ENCODE assay signal across 9 cellular contexts in the genomic region with DNA sequence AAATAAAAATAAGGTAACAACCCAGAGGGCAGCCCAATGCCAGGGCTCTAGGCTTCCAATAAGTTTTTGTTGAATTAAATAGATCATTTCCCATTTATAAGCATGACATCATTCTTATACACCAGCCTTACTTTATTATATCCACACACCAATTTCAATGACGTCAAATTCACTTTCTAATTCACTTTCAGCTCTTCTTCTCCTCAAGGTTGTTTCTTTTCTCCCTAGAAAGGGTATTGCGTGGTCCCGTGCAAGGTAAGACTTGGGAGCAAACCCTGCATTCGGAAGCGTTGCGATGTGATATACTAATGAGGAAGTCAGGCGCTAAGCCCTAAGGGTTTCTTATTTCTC. TPM values are rescaled to one million over a fixed set of nuclear protein-coding genes. Genes with fewer than 3 reads are reported as not detected.
A peak's percentile ranks its signal among the peaks of the same experiment; 100 is the strongest.
DNase-seq lines count a peak whose midpoint lies in the region; ATAC-seq and TF ChIP-seq lines count a peak whose summit lies in the region.
"Had no signal": no experiment of that assay in that cellular context is flagged by ENCODE, and none has a peak within 500 bp of the region (broad histone marks: within the 10 kb centered on the region; RNA-seq: fewer than 3 reads in every experiment).

No MANE protein-coding gene starts in this region.

- peaks cover 8% of the 10 kb centered on the region; the same call in 1 of the 2 replicates for H3K4me1 ChIP-seq in GM23338 (ENCODE audit: insufficient read depth)
- peaks cover 6% of the 10 kb centered on the region for H3K4me1 ChIP-seq in hepatocyte (ENCODE audit: insufficient read depth)

- H3K79me2 ChIP-seq in GM23338 (replicated peaks; ENCODE audit: insufficient read depth) (no peaks in the 10 kb centered on the region), hepatocyte (no peaks in the 10 kb centered on the region)

- H3K27ac ChIP-seq in GM23338 (ENCODE audit: low read depth), result no peak overlapping the region
- no peak overlapping the region for H3K27ac ChIP-seq in hepatocyte

- intact Hi-C loops in activated B cell treated with CpG ODN at 0.5 μM for 24 hours (cut with micrococcal nuclease), result no loop called here

- POLR2A ChIA-PET in activated B cell treated with CpG ODN at 0.5 μM for 24 hours (lab: Charles Lee), result no interaction called here

- H3K4me3 ChIP-seq in GM23338 (peak overlapping the region; percentile 65), hepatocyte (peak overlapping the region; percentile 90), skeletal muscle cell (ENCODE audit: low read depth, low read length) (peak overlapping the region; percentile 75)
- H3K4me3 ChIP-seq: K562 had no signal

- no peaks in the 10 kb centered on the region for H3K9me3 Mint-ChIP-seq in GM23338
- H3K9me3 Mint-ChIP-seq in activated B cell treated with CpG ODN at 0.5 μM for 24 hours, result no peaks in the 10 kb centered on the region

- no peak overlapping the region for H2AFZ ChIP-seq in GM23338
- H2AFZ ChIP-seq in hepatocyte, result peak overlapping the region; percentile 90

- H3K9me2 ChIP-seq in GM23338 (ENCODE audit: insufficient read depth) (no peaks in the 10 kb centered on the region), hepatocyte (replicated peaks; ENCODE audit: insufficient read depth) (no peaks in the 10 kb centered on the region)

- WGBS in hepatocyte (ENCODE audit: low lambda C conversion rate, missing lambda C conversion rate), result 7% methylated on average over 7 of the region's 7 CpGs

- ATAC-seq in GM23338 (no peak), activated B cell treated with CpG ODN at 0.5 μM for 24 hours (ENCODE audit: low read depth) (no peak), HG03521 (IDR thresholded peaks at IDR 0.05; ENCODE audit: unreplicated experiment) (no peak)
- ATAC-seq: K562 had no signal

- H3K27me3 Mint-ChIP-seq in GM23338 (ENCODE audit: insufficient read depth, low read depth, poor library complexity) (peaks cover 80% of the 10 kb centered on the region), activated B cell treated with CpG ODN at 0.5 μM for 24 hours (peaks cover 45% of the 10 kb centered on the region)

- peaks cover 10% of the 10 kb centered on the region for H3K4me1 Mint-ChIP-seq in GM23338
- H3K4me1 Mint-ChIP-seq in activated B cell treated with CpG ODN at 0.5 μM for 24 hours, result peaks cover 29% of the 10 kb centered on the region

- H3K4me3 Mint-ChIP-seq in GM23338, result peak overlapping the region; percentile 72
- peak overlapping the region; percentile 83 for H3K4me3 Mint-ChIP-seq in activated B cell treated with CpG ODN at 0.5 μM for 24 hours

- no peaks in the 10 kb centered on the region for H3K36me3 ChIP-seq in GM23338 (ENCODE audit: insufficient read depth)
- no peaks in the 10 kb centered on the region for H3K36me3 ChIP-seq in hepatocyte (replicated peaks; ENCODE audit: insufficient read depth, low read depth)

- H3F3A ChIP-seq in GM23338 (replicated peaks; ENCODE audit: low read depth), result no peaks in the 10 kb centered on the region

- CTCF ChIA-PET in activated B cell treated with CpG ODN at 0.5 μM for 24 hours (lab: Charles Lee), result interaction anchor here (1.3 kb wide), 1 partner anchor 176 kb away, joined by 3 read pairs; no protein-coding TSS in a partner anchor

- H3K9me3 ChIP-seq in hepatocyte (ENCODE audit: low read depth), result no peaks in the 10 kb centered on the region

- TF ChIP-seq CTCF in GM23338 (conservative IDR thresholded peaks at IDR 0.05; ENCODE audit: low read depth in 2 of 2) (no peak), activated B cell treated with CpG ODN at 0.5 μM for 24 hours (IDR thresholded peaks at IDR 0.05) (no peak), hepatocyte (IDR thresholded peaks at IDR 0.05; ENCODE audit: poor library complexity) (no peak)

- peaks cover 12% of the 10 kb centered on the region; the same call in 1 of the 2 replicates for H4K20me1 ChIP-seq in GM23338 (replicated peaks; ENCODE audit: insufficient read depth)
- H4K20me1 ChIP-seq in hepatocyte (ENCODE audit: insufficient read depth, poor library complexity, severe bottlenecking), result no peaks in the 10 kb centered on the region

- H3K27me3 ChIP-seq in GM23338 (ENCODE audit: insufficient read depth) (peaks cover 98% of the 10 kb centered on the region), hepatocyte (peaks cover 31% of the 10 kb centered on the region)

- H3K27ac Mint-ChIP-seq in GM23338 (no peak overlapping the region), activated B cell treated with CpG ODN at 0.5 μM for 24 hours (no peak overlapping the region)

- H3K4me2 ChIP-seq in GM23338, result peak overlapping the region; percentile 89
- H3K4me2 ChIP-seq in hepatocyte, result peak overlapping the region; percentile 98

- DNase-seq in GM23338 (ENCODE audit: low spot score), result no peak
- DNase-seq in activated B cell treated with CpG ODN at 0.5 μM for 24 hours, result no peak
- DNase-seq in hepatocyte (ENCODE audit: low spot score), result no peak
- no peak for DNase-seq in skeletal muscle cell (ENCODE audit: low read depth)
- DNase-seq in NCI-H2029 (lab: John Stamatoyannopoulos, UW), result no peak
- DNase-seq in KG1 (lab: John Stamatoyannopoulos, UW), result no peak
- no peak for DNase-seq in cerebellar nuclear complex (lab: John Stamatoyannopoulos, UW)

- H3K36me3 Mint-ChIP-seq in GM23338 (ENCODE audit: low read depth), result no peaks in the 10 kb centered on the region
- no peaks in the 10 kb centered on the region for H3K36me3 Mint-ChIP-seq in activated B cell treated with CpG ODN at 0.5 μM for 24 hours (ENCODE audit: low read depth)

TF ChIP-seq in GM23338, 12 proteins besides CTCF, POLR2A, EP300 and RAD21 (continues in another document):
- TF ChIP-seq, protein P1, sequence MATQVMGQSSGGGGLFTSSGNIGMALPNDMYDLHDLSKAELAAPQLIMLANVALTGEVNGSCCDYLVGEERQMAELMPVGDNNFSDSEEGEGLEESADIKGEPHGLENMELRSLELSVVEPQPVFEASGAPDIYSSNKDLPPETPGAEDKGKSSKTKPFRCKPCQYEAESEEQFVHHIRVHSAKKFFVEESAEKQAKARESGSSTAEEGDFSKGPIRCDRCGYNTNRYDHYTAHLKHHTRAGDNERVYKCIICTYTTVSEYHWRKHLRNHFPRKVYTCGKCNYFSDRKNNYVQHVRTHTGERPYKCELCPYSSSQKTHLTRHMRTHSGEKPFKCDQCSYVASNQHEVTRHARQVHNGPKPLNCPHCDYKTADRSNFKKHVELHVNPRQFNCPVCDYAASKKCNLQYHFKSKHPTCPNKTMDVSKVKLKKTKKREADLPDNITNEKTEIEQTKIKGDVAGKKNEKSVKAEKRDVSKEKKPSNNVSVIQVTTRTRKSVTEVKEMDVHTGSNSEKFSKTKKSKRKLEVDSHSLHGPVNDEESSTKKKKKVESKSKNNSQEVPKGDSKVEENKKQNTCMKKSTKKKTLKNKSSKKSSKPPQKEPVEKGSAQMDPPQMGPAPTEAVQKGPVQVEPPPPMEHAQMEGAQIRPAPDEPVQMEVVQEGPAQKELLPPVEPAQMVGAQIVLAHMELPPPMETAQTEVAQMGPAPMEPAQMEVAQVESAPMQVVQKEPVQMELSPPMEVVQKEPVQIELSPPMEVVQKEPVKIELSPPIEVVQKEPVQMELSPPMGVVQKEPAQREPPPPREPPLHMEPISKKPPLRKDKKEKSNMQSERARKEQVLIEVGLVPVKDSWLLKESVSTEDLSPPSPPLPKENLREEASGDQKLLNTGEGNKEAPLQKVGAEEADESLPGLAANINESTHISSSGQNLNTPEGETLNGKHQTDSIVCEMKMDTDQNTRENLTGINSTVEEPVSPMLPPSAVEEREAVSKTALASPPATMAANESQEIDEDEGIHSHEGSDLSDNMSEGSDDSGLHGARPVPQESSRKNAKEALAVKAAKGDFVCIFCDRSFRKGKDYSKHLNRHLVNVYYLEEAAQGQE (IDR thresholded peaks at IDR 0.05; ENCODE audit: unreplicated experiment), result no peak
- no peak for TF ChIP-seq EZH2phosphoT487 (IDR thresholded peaks at IDR 0.05; ENCODE audit: unreplicated experiment)
- TF ChIP-seq POLR2AphosphoS5 (IDR thresholded peaks at IDR 0.05; ENCODE audit: low read depth), result no peak
- TF ChIP-seq EZH2 (IDR thresholded peaks at IDR 0.05; ENCODE audit: low read depth, unreplicated experiment), result no peak
- no peak for TF ChIP-seq CREB1 (CRISPR knock-in tag; IDR thresholded peaks at IDR 0.05; ENCODE audit: low read depth)
- no peak for TF ChIP-seq ZNF114 (CRISPR knock-in tag; IDR thresholded peaks at IDR 0.05)
- TF ChIP-seq NANOG (IDR thresholded peaks at IDR 0.05; ENCODE audit: borderline replicate concordance), result no peak

RNA-seq across cellular contexts. Expression of a gene that starts 1.1 kb away (rescaled TPM):
- not detected in 2 replicates for total RNA-seq in GM23338 (2014; rRNA removed; shearing (Covaris generic))
- 0.17 and 0.45 TPM in 2 replicates for polyA plus RNA-seq in GM23338 (2016; fragmentation: Nextera tagmentation; extraction: Ambion mirVana)
- not detected in 2 replicates for total RNA-seq in activated B cell treated with CpG ODN at 0.5 μM for 24 hours
- 40.3 and 47.1 TPM in 2 replicates for total RNA-seq in hepatocyte
- 42.8 and 62.4 TPM in 2 replicates for polyA plus RNA-seq in hepatocyte
- polyA plus RNA-seq: K562 had no signal

Comparison
In these comparisons a context has a peak if more than half of its experiments do, and no peak if none do; other contexts are left out.
1. RNA of a gene that starts 1.1 kb away (total RNA-seq): 40.3 to 47.1 TPM in hepatocyte; not detected in GM23338 and not detected in activated B cell treated with CpG ODN at 0.5 μM for 24 hours; every median in the first group is over 10 times any median in the second.
2. Peak in every context shown above with its lines, with median percentiles within 50 percentile points of each other: H3K4me3 ChIP-seq.